Comparison of ENCODE assay signal across 7 cellular contexts in genomic region chr9:137021979-137022619, GRCh38. TPM values are rescaled to one million over a fixed set of nuclear protein-coding genes. Genes with fewer than 3 reads are reported as not detected.
DNase-seq lines count a peak whose midpoint lies in the region; ATAC-seq and TF ChIP-seq lines count a peak whose summit lies in the region.
"Had no signal": no experiment of that assay in that cellular context is flagged by ENCODE, and none has a peak within 500 bp of the region (broad histone marks: within the 10 kb centered on the region; RNA-seq: fewer than 3 reads in every experiment).

No MANE protein-coding gene starts in this region.

- no peaks in the 10 kb centered on the region for H3K27me3 Mint-ChIP-seq in type B pancreatic cell

- no peak overlapping the region for H3K4me3 Mint-ChIP-seq in type B pancreatic cell

- H3K4me1 Mint-ChIP-seq in type B pancreatic cell (ENCODE audit: unreplicated experiment) = no peaks in the 10 kb centered on the region

- no peaks in the 10 kb centered on the region for H3K36me3 Mint-ChIP-seq in type B pancreatic cell

- no peak overlapping the region for H3K27ac Mint-ChIP-seq in type B pancreatic cell

- DNase-seq in T1000 (lab: John Stamatoyannopoulos, UW) = peak; percentile 79
- DNase-seq in effector CD4-positive, alpha-beta T cell = peak; percentile 55
- DNase-seq in stimulated activated CD4-positive, alpha-beta T cell treated with anti-CD3 and anti-CD28 coated beads, Interleukin-1b, Interleukin-23, amount 100 ng/mL, for 1 hour (ENCODE audit: low read depth in 2 of 2) = peak; percentile 41 to 55
- DNase-seq in type B pancreatic cell (ENCODE audit: extremely low spot score, unreplicated experiment) = no peak

- H3K9me3 Mint-ChIP-seq in type B pancreatic cell = no peaks in the 10 kb centered on the region

- no peak for TF ChIP-seq CTCF in type B pancreatic cell (conservative IDR thresholded peaks at IDR 0.05)

- peak; percentile 46 for ATAC-seq in HG02798 (IDR thresholded peaks at IDR 0.05; ENCODE audit: poor library complexity, unreplicated experiment)
- ATAC-seq in HG03095 (IDR thresholded peaks at IDR 0.05; ENCODE audit: unreplicated experiment) = no peak

RNA-seq across cellular contexts. Expression of gene ABCA2, which starts 5.9 kb away (rescaled TPM):
- 44.7 and 47.7 TPM in 2 replicates for total RNA-seq in type B pancreatic cell (ENCODE audit: low replicate concordance)

RNA-seq across cellular contexts. Expression of gene FUT7, which starts 9.8 kb away (rescaled TPM):
- not detected in 2 replicates for total RNA-seq in type B pancreatic cell (ENCODE audit: low replicate concordance)
- total RNA-seq: astrocyte had no signal

RNA-seq across cellular contexts. Expression of gene NPDC1, which starts 23.9 kb away (rescaled TPM):
- total RNA-seq in type B pancreatic cell (ENCODE audit: low replicate concordance) = 68.0 and 70.3 TPM in 2 replicates

RNA-seq across cellular contexts. Expression of gene CLIC3, which starts 25.7 kb away (rescaled TPM):
- total RNA-seq in type B pancreatic cell (ENCODE audit: low replicate concordance) = 38.6 and 63.3 TPM in 2 replicates

RNA-seq across cellular contexts. Expression of gene PAXX, which starts 29.9 kb away (rescaled TPM):
- total RNA-seq in type B pancreatic cell (ENCODE audit: low replicate concordance) = 63.4 and 100 TPM in 2 replicates
